ENCODE assay signal across 36 cellular contexts in genomic region chr4:26451597-26451996, GRCh38. TPM values are rescaled to one million over a fixed set of nuclear protein-coding genes. Genes with fewer than 3 reads are reported as not detected.
"Had no signal": no experiment of that assay in that cellular context is flagged by ENCODE, and none has a peak within 500 bp of the region (broad histone marks: within the 10 kb centered on the region; RNA-seq: fewer than 3 reads in every experiment).

No MANE protein-coding gene starts in this region.

- H3K27ac Mint-ChIP-seq: dendritic cell treated with granulocyte-macrophage colony-stimulating factor and Interleukin-4, amounts not matched to agents 40 ng/mL and 50 ng/mL, for 4 days; mesothelial cell of epicardium; stimulated activated effector memory CD8-positive, alpha-beta T cell treated with anti-CD3 and anti-CD28 coated beads, Interleukin-12 subunit alpha, Interleukin-12 subunit beta, amount 100 ng/mL, for 72 hours had no signal

- H3K36me3 Mint-ChIP-seq: mesothelial cell of epicardium; naive B cell; natural killer cell treated with Interleukin-12 subunit alpha and Interleukin-12 subunit beta and Interleukin-15 and Interleukin-18, amount 100 ng/mL, for 72 hours had no signal

- H2AFZ ChIP-seq: parathyroid adenoma had no signal

- H3K79me2 ChIP-seq: parathyroid adenoma had no signal

- H3K4me3 ChIP-seq: colonic mucosa, heart right ventricle, left lung, mucosa of descending colon, prostate gland, right atrium auricular region, sigmoid colon, thyroid gland had no signal

- H3K4me1 Mint-ChIP-seq: naive B cell; neural crest cell; stimulated activated effector memory CD8-positive, alpha-beta T cell treated with anti-CD3 and anti-CD28 coated beads, Interleukin-12 subunit alpha, Interleukin-12 subunit beta, amount 100 ng/mL, for 72 hours had no signal

- H3K36me3 ChIP-seq: colonic mucosa, heart right ventricle, left lung, neutrophil, prostate gland, right atrium auricular region, sigmoid colon, stomach, thyroid gland had no signal

- H3K4me3 Mint-ChIP-seq: dendritic cell treated with granulocyte-macrophage colony-stimulating factor and Interleukin-4, amounts not matched to agents 40 ng/mL and 50 ng/mL, for 4 days; mesothelial cell of epicardium; naive B cell; natural killer cell treated with Interleukin-12 subunit alpha and Interleukin-12 subunit beta and Interleukin-15 and Interleukin-18, amount 100 ng/mL, for 72 hours; neural crest cell; stimulated activated effector memory CD8-positive, alpha-beta T cell treated with anti-CD3 and anti-CD28 coated beads, Interleukin-12 subunit alpha, Interleukin-12 subunit beta, amount 100 ng/mL, for 72 hours had no signal

- H3K27ac ChIP-seq: colonic mucosa, epithelial cell of prostate, heart right ventricle, left lung, neutrophil, parathyroid adenoma, right atrium auricular region, thyroid gland had no signal

- H3K4me1 ChIP-seq: colonic mucosa, heart right ventricle, left lung, parathyroid adenoma, prostate gland, right atrium auricular region had no signal

- H3K9me3 Mint-ChIP-seq: natural killer cell treated with Interleukin-12 subunit alpha and Interleukin-12 subunit beta and Interleukin-15 and Interleukin-18, amount 100 ng/mL, for 72 hours; stimulated activated effector memory CD8-positive, alpha-beta T cell treated with anti-CD3 and anti-CD28 coated beads, Interleukin-12 subunit alpha, Interleukin-12 subunit beta, amount 100 ng/mL, for 72 hours had no signal

- DNase-seq: colonic mucosa; effector CD8-positive, alpha-beta T cell; endodermal cell; foreskin melanocyte; glutamatergic neuron; heart right ventricle; hippocampal formation; left cardiac atrium; left lung; mesenchymal stem cell; mucosa of descending colon; naive B cell; sigmoid colon; stimulated activated CD4-positive, alpha-beta T cell treated with anti-CD3 and anti-CD28 coated beads, Interleukin-2, amount 100 ng/mL, for 24 hours; stimulated activated CD4-positive, alpha-beta T cell treated with anti-CD3 and anti-CD28 coated beads, Interleukin-4, amount 100 ng/mL, for 24 hours; stimulated activated naive CD4-positive, alpha-beta T cell treated with Interleukin-2 at 50 U/mL for 16 hours; stomach; thyroid gland; trophoblast cell had no signal

- H3K27me3 ChIP-seq: colonic mucosa, left lung, neutrophil, right atrium auricular region, sigmoid colon, stomach, thyroid gland had no signal

- H3K27me3 Mint-ChIP-seq: dendritic cell treated with granulocyte-macrophage colony-stimulating factor and Interleukin-4, amounts not matched to agents 40 ng/mL and 50 ng/mL, for 4 days had no signal

- ATAC-seq: esophagus mucosa; heart right ventricle; left cardiac atrium; mucosa of descending colon; natural killer cell treated with Interleukin-12 subunit alpha and Interleukin-12 subunit beta and Interleukin-15 and Interleukin-18, amount 100 ng/mL, for 72 hours; stimulated activated effector memory CD8-positive, alpha-beta T cell treated with anti-CD3 and anti-CD28 coated beads, Interleukin-12 subunit alpha, Interleukin-12 subunit beta, amount 100 ng/mL, for 72 hours had no signal

- H3K9me3 ChIP-seq: colonic mucosa, mucosa of descending colon, neutrophil, prostate gland, thyroid gland had no signal

RNA-seq across cellular contexts. Expression of gene CCKAR, which starts 38.7 kb away (rescaled TPM):
- total RNA-seq: colonic mucosa; endodermal cell; esophagus mucosa; heart right ventricle; left cardiac atrium; left lung; lower leg skin; lung microvascular endothelial cell; mesothelial cell of epicardium; natural killer cell treated with Interleukin-12 subunit alpha and Interleukin-12 subunit beta and Interleukin-15 and Interleukin-18, amount 100 ng/mL, for 72 hours; neural crest cell; omental fat pad; prostate gland; right atrium auricular region; sigmoid colon; skeletal muscle tissue; subcutaneous adipose tissue; thyroid gland had no signal
- polyA plus RNA-seq: heart right ventricle, urinary bladder had no signal
